In genomic region chr17:6627019-6627418, GRCh38 we compare ENCODE assay signal across 1 cellular context.
TF ChIP-seq lines count a peak whose summit lies in the region.

No MANE protein-coding gene starts in this region.

TF ChIP-seq in IMR-90, 13 proteins besides CTCF, POLR2A, EP300 and RAD21 (continued from another document):
- no peak for TF ChIP-seq ELK1 (IDR thresholded peaks at IDR 0.05; ENCODE audit: borderline replicate concordance, low read depth, low read length)
